13 cellular contexts compared by ENCODE assay signal in the genomic region with DNA sequence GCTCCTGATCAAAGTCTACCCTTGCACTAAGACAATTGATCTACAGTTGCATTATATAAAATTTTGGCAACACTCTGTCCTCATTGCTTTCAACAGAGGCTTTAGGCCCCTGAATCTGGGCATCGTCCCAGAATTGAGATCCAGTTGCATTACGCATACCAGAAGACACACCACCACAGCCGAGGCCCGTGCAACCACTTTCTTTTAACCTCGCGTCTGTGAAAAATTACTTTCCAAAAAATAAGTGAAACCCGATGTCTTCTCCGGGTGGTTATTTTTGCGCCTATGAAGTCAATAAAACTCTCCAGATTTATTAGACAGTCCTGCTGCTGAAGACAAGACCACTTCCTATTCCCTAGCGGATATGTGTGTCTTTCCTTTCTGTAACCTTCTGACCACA. TPM values are rescaled to one million over a fixed set of nuclear protein-coding genes. Genes with fewer than 3 reads are reported as not detected.
A peak's percentile ranks its signal among the peaks of the same experiment; 100 is the strongest.
DNase-seq lines count a peak whose midpoint lies in the region; ATAC-seq, FAIRE-seq and TF ChIP-seq lines count a peak whose summit lies in the region.
"Had no signal": no experiment of that assay in that cellular context is flagged by ENCODE, and none has a peak within 500 bp of the region (broad histone marks: within the 10 kb centered on the region; RNA-seq: fewer than 3 reads in every experiment).

No MANE protein-coding gene starts in this region.

- peaks cover 2% of the 10 kb centered on the region for H3K27me3 Mint-ChIP-seq in astrocyte (ENCODE audit: low read depth, unreplicated experiment)
- H3K27me3 Mint-ChIP-seq in T-helper 17 cell, result peaks cover 23% of the 10 kb centered on the region
- H3K27me3 Mint-ChIP-seq: activated naive CD4-positive, alpha-beta T cell treated with anti-CD3 and anti-CD28 coated beads, Interleukin-2, amount 10 ng/mL, durations not matched to agents 7 days and 5 days had no signal

- peak overlapping the region; percentile 6 for H3K4me3 ChIP-seq in astrocyte (ENCODE audit: insufficient read depth, low read depth, low read length)
- H3K4me3 ChIP-seq in heart left ventricle, result peak overlapping the region in 1 of 12 donors; percentile 14
- H3K4me3 ChIP-seq in stomach smooth muscle (ENCODE audit: low read length in 2 of 2), result peak overlapping the region in 1 of 2 donors; percentile 49

- no peaks in the 10 kb centered on the region for H3K36me3 ChIP-seq in astrocyte (ENCODE audit: insufficient read depth, low read length)
- no peaks in the 10 kb centered on the region for H3K36me3 ChIP-seq in heart left ventricle
- no peaks in the 10 kb centered on the region for H3K36me3 ChIP-seq in stomach smooth muscle (ENCODE audit: control insufficient read depth in 2 of 2, insufficient read depth in 2 of 2, low read length in 2 of 2)

- TF ChIP-seq CTCF in astrocyte (IDR thresholded peaks at IDR 0.05; ENCODE audit: insufficient read depth, low read depth, low read length), result no peak
- no peak for TF ChIP-seq CTCF in heart left ventricle (IDR thresholded peaks at IDR 0.05)

- no peak overlapping the region for H2AFZ ChIP-seq in astrocyte (ENCODE audit: low read depth, low read length)

- DNase-seq in ELR (ENCODE audit: low read depth), result peak; percentile 80
- peak; percentile 94 for DNase-seq in astrocyte (ENCODE audit: low read depth)
- DNase-seq in heart left ventricle, result peak; percentile 35 to 73 (median 57)
- no peak for DNase-seq in HK-2 (ENCODE audit: unreplicated experiment)
- DNase-seq in stimulated activated CD4-positive, alpha-beta T cell treated with anti-CD3 and anti-CD28 coated beads, Interleukin-15, amount 100 ng/mL, for 24 hours, result no peak
- DNase-seq in T-helper 17 cell, result no peak
- DNase-seq: activated CD4-positive, alpha-beta T cell treated with anti-CD3 and anti-CD28 coated beads, Interleukin-2, amount 50 U/mL, for 4 hours; activated naive CD4-positive, alpha-beta T cell treated with anti-CD3 and anti-CD28 coated beads, Interleukin-2, amount 10 ng/mL, durations not matched to agents 7 days and 5 days; KBM-7; small intestine; T-cell had no signal

- no peaks in the 10 kb centered on the region for H3K4me1 Mint-ChIP-seq in astrocyte (ENCODE audit: low read depth, unreplicated experiment)
- no peaks in the 10 kb centered on the region for H3K4me1 Mint-ChIP-seq in T-helper 17 cell
- H3K4me1 Mint-ChIP-seq: activated naive CD4-positive, alpha-beta T cell treated with anti-CD3 and anti-CD28 coated beads, Interleukin-2, amount 10 ng/mL, durations not matched to agents 7 days and 5 days; T-cell had no signal

- FAIRE-seq in astrocyte (lab: Jason Lieb, UNC), result peak; percentile 68
- FAIRE-seq: small intestine had no signal

- H3K79me2 ChIP-seq in astrocyte (ENCODE audit: insufficient read depth, low read length), result no peaks in the 10 kb centered on the region

- H4K20me1 ChIP-seq in astrocyte (ENCODE audit: insufficient read depth, low read length), result no peaks in the 10 kb centered on the region

- WGBS in heart left ventricle, 4 donors, result 44 to 57% (median 51%) methylated on average over 10 of the region's 10 CpGs

- H3K9me3 Mint-ChIP-seq in astrocyte (ENCODE audit: unreplicated experiment), result peaks cover 6% of the 10 kb centered on the region
- H3K9me3 Mint-ChIP-seq: activated naive CD4-positive, alpha-beta T cell treated with anti-CD3 and anti-CD28 coated beads, Interleukin-2, amount 10 ng/mL, durations not matched to agents 7 days and 5 days had no signal

- H3K27ac Mint-ChIP-seq in astrocyte (ENCODE audit: unreplicated experiment) (no peak overlapping the region), T-helper 17 cell (no peak overlapping the region)
- H3K27ac Mint-ChIP-seq: activated naive CD4-positive, alpha-beta T cell treated with anti-CD3 and anti-CD28 coated beads, Interleukin-2, amount 10 ng/mL, durations not matched to agents 7 days and 5 days; T-cell had no signal

- H3K36me3 Mint-ChIP-seq in astrocyte (ENCODE audit: low read depth, unreplicated experiment) (no peaks in the 10 kb centered on the region), T-helper 17 cell (ENCODE audit: low read depth) (no peaks in the 10 kb centered on the region)
- H3K36me3 Mint-ChIP-seq: activated naive CD4-positive, alpha-beta T cell treated with anti-CD3 and anti-CD28 coated beads, Interleukin-2, amount 10 ng/mL, durations not matched to agents 7 days and 5 days; T-cell had no signal

- H3K9ac ChIP-seq in astrocyte (ENCODE audit: low read length) (peak overlapping the region; percentile 37), stomach smooth muscle (ENCODE audit: low read length in 2 of 2) (peak overlapping the region in 1 of 2 donors; percentile 13)

- intact Hi-C loops in heart left ventricle (cut with DNase I), result no loop called here

- ATAC-seq in heart left ventricle (peak in 3 of 4 donors; percentile 53 to 83 (median 71)), GM18873 (IDR thresholded peaks at IDR 0.05; ENCODE audit: low FRiP score, unreplicated experiment) (no peak), T-helper 17 cell (no peak)
- ATAC-seq: T-cell had no signal

- H3K4me3 Mint-ChIP-seq in astrocyte (ENCODE audit: unreplicated experiment) (no peak overlapping the region), T-helper 17 cell (no peak overlapping the region)
- H3K4me3 Mint-ChIP-seq: activated naive CD4-positive, alpha-beta T cell treated with anti-CD3 and anti-CD28 coated beads, Interleukin-2, amount 10 ng/mL, durations not matched to agents 7 days and 5 days; T-cell had no signal

- H3K27ac ChIP-seq in astrocyte (ENCODE audit: low read depth, low read length), result peak overlapping the region; percentile 78
- H3K27ac ChIP-seq in heart left ventricle, result peak overlapping the region in 9 of 12 donors; percentile 12 to 62 (median 42)
- peak overlapping the region; percentile 13 for H3K27ac ChIP-seq in stomach smooth muscle (ENCODE audit: low read length)

- H3K4me2 ChIP-seq in astrocyte (ENCODE audit: low read length), result peak overlapping the region; percentile 78

- H3K27me3 ChIP-seq in astrocyte (ENCODE audit: insufficient read depth, low read length) (peaks cover 2% of the 10 kb centered on the region), heart left ventricle (no peaks in the 10 kb centered on the region), stomach smooth muscle (ENCODE audit: control insufficient read depth in 1 of 2, insufficient read depth in 2 of 2, low read length in 2 of 2) (no peaks in the 10 kb centered on the region)

- H3K4me1 ChIP-seq in astrocyte (ENCODE audit: insufficient read depth, low read length) (peaks cover 14% of the 10 kb centered on the region), heart left ventricle (peaks cover 0 to 16% (median 0%) of the 10 kb centered on the region in 12 donors), stomach smooth muscle (ENCODE audit: control insufficient read depth, insufficient read depth, low read length) (peaks cover 9% of the 10 kb centered on the region)

- TF ChIP-seq POLR2A in heart left ventricle (IDR thresholded peaks at IDR 0.05), result no peak

- H3K9me3 ChIP-seq in astrocyte (ENCODE audit: insufficient read depth, low read depth, low read length) (no peaks in the 10 kb centered on the region), heart left ventricle (no peaks in the 10 kb centered on the region), stomach smooth muscle (ENCODE audit: control insufficient read depth in 2 of 2, low read length in 2 of 2) (no peaks in the 10 kb centered on the region), T-helper 17 cell (ENCODE audit: control insufficient read depth, low read length, poor library complexity, severe bottlenecking) (no peaks in the 10 kb centered on the region)

RNA-seq across cellular contexts. Expression of gene NFIB, which starts 52.1 kb away (rescaled TPM):
- total RNA-seq in astrocyte (8.8 and 9.4 TPM in 2 replicates), heart left ventricle (100 to 1,000 TPM in 5 of 9 donors, 10 to 100 TPM in 4; 80.9 to 148 (median 116) TPM), T-helper 17 cell (under 1 TPM; 0.12 to 0.76 TPM)
- 10 to 100 TPM; 24.5 to 36.3 TPM for polyA plus RNA-seq in heart left ventricle

Comparison
In these comparisons a context has a peak if more than half of its experiments do, and no peak if none do; other contexts are left out.
1. DNase-seq: peak in ELR (single experiment), astrocyte (single experiment) and heart left ventricle (5 of 5); none in HK-2 (single experiment), stimulated activated CD4-positive, alpha-beta T cell treated with anti-CD3 and anti-CD28 coated beads, Interleukin-15, amount 100 ng/mL, for 24 hours (single experiment) and T-helper 17 cell (0 of 3).
2. H3K27ac ChIP-seq: peak in every context shown above with its lines; median percentile 78 in astrocyte; 42 in heart left ventricle; 13 in stomach smooth muscle.
3. ATAC-seq: peak in heart left ventricle (3 of 4); none in GM18873 (single experiment) and T-helper 17 cell (single experiment).